In genomic region chr6:72650081-72650745, GRCh38 we compare ENCODE assay signal across 14 cellular contexts. TPM values are rescaled to one million over a fixed set of nuclear protein-coding genes. Genes with fewer than 3 reads are reported as not detected.
DNase-seq lines count a peak whose midpoint lies in the region; ATAC-seq, FAIRE-seq and TF ChIP-seq lines count a peak whose summit lies in the region.
"Had no signal": no experiment of that assay in that cellular context is flagged by ENCODE, and none has a peak within 500 bp of the region (broad histone marks: within the 10 kb centered on the region; RNA-seq: fewer than 3 reads in every experiment).

No MANE protein-coding gene starts in this region.

- peak overlapping the region; percentile 1 for H3K27ac Mint-ChIP-seq in MCF 10A (ENCODE audit: low read depth, unreplicated experiment)
- H3K27ac Mint-ChIP-seq: nephron had no signal

- H3K4me1 Mint-ChIP-seq in MCF 10A (ENCODE audit: insufficient read depth, unreplicated experiment), result peaks cover 46% of the 10 kb centered on the region
- H3K4me1 Mint-ChIP-seq: nephron had no signal

- H3K9ac ChIP-seq in endothelial cell of umbilical vein (replicated peaks; ENCODE audit: extremely low read depth, insufficient read depth, low read length), result no peak overlapping the region

- no peaks in the 10 kb centered on the region for H3K4me1 ChIP-seq in breast epithelium
- H3K4me1 ChIP-seq in RWPE2 (ENCODE audit: insufficient read depth, poor library complexity, severe bottlenecking), result peaks cover 38% of the 10 kb centered on the region
- H3K4me1 ChIP-seq in endothelial cell of umbilical vein (ENCODE audit: control insufficient read depth, extremely low read depth, insufficient read depth, low read length), result no peaks in the 10 kb centered on the region
- H3K4me1 ChIP-seq in transverse colon, result no peaks in the 10 kb centered on the region
- peaks cover 0 to 2% (median 0%) of the 10 kb centered on the region in 3 donors for H3K4me1 ChIP-seq in gastroesophageal sphincter

- in situ Hi-C loops in transverse colon (cut with MboI; ENCODE audit: low pct_ligation_motif_present in 1 of 4, low pct_unique_long_range_greater_than_20kb in 1 of 4, low sequenced_read_pairs in 3 of 4), result no loop called here

- ATAC-seq in RWPE2 (ENCODE audit: low read depth) (peak; percentile 48), gastroesophageal sphincter (no peak)

- POLR2A ChIA-PET in MCF 10A (lab: Yijun Ruan, JAX), result interaction anchor here (0.7 to 1.5 kb wide), 7 partner anchors 10 to 811 kb away, joined by 3 to 8 read pairs (median 3); partner anchors contain the start of gene MTO1
- POLR2A ChIA-PET in endothelial cell of umbilical vein (lab: Charles Lee), result no interaction called here

- H3K4me3 Mint-ChIP-seq in MCF 10A (ENCODE audit: unreplicated experiment), result no peak overlapping the region
- H3K4me3 Mint-ChIP-seq: nephron had no signal

- CTCF ChIA-PET in MCF 10A (lab: Yijun Ruan, JAX) (interaction anchor here (0.6 to 0.7 kb wide), 3 partner anchors 30 to 61 kb away, joined by 3 to 4 read pairs (median 3); no protein-coding TSS in a partner anchor), endothelial cell of umbilical vein (lab: Charles Lee) (interaction anchor here (1.2 to 1.9 kb wide), 4 partner anchors 10 to 34 kb away, joined by 3 to 6 read pairs (median 3); no protein-coding TSS in a partner anchor)

- H3K36me3 Mint-ChIP-seq in MCF 10A (ENCODE audit: insufficient read depth, unreplicated experiment), result no peaks in the 10 kb centered on the region

- DNase-seq in MCF 10A (ENCODE audit: unreplicated experiment), result peak; percentile 8
- DNase-seq in breast epithelium (ENCODE audit: low spot score in 2 of 2), result no peak
- DNase-seq in RWPE2 (ENCODE audit: low spot score), result no peak
- DNase-seq in endothelial cell of umbilical vein (ENCODE audit: low read depth, low spot score), result peak; percentile 15
- DNase-seq in transverse colon, result no peak
- DNase-seq in effector CD4-positive, alpha-beta T cell, result no peak
- no peak for DNase-seq in epidermal melanocyte (ENCODE audit: insufficient read length, low spot score)
- DNase-seq: dermis blood vessel endothelial cell, NCI-H345, SHP77 treated with DMSO at 0.1 percent for 48 hours had no signal

- no peak for FAIRE-seq in endothelial cell of umbilical vein (lab: Jason Lieb, UNC)

- intact Hi-C loops in MCF 10A (cut with micrococcal nuclease), result loop anchor here (2.0 kb wide), 1 partner anchor 27 kb away; the partner anchor contains the start of gene KCNQ5
- intact Hi-C loops in breast epithelium (cut with DNase I; ENCODE audit: low total_unique reads), result no loop called here
- intact Hi-C loops in endothelial cell of umbilical vein (cut with micrococcal nuclease), result no loop called here
- intact Hi-C loops in transverse colon (cut with DNase I; ENCODE audit: low total_unique reads), result no loop called here

- TF ChIP-seq CTCF in MCF 10A (IDR thresholded peaks at IDR 0.05; ENCODE audit: unreplicated experiment), result no peak
- no peak for TF ChIP-seq CTCF in breast epithelium (IDR thresholded peaks at IDR 0.05)
- no peak for TF ChIP-seq CTCF in RWPE2 (IDR thresholded peaks at IDR 0.05; ENCODE audit: poor library complexity, severe bottlenecking)
- TF ChIP-seq CTCF in endothelial cell of umbilical vein (IDR thresholded peaks at IDR 0.05; ENCODE audit: extremely low read depth in 1 of 2, insufficient read depth in 1 of 2, low read depth in 1 of 2, low read length in 2 of 2), result no peak
- TF ChIP-seq CTCF in transverse colon (IDR thresholded peaks at IDR 0.05), result no peak
- TF ChIP-seq CTCF in gastroesophageal sphincter (IDR thresholded peaks at IDR 0.05), result no peak

- H2AFZ ChIP-seq in endothelial cell of umbilical vein (ENCODE audit: low read depth, low read length), result no peak overlapping the region

- no peak for TF ChIP-seq EP300 in transverse colon (IDR thresholded peaks at IDR 0.05; ENCODE audit: low read depth)
- no peak for TF ChIP-seq EP300 in gastroesophageal sphincter (IDR thresholded peaks at IDR 0.05)

- no peaks in the 10 kb centered on the region for H3K9me1 ChIP-seq in endothelial cell of umbilical vein (replicated peaks; ENCODE audit: control insufficient read depth, extremely low read depth, insufficient read depth, low read length)

- H3K27me3 Mint-ChIP-seq in MCF 10A (ENCODE audit: insufficient read depth, unreplicated experiment), result no peaks in the 10 kb centered on the region

- TF ChIP-seq POLR2A in breast epithelium (IDR thresholded peaks at IDR 0.05), result no peak
- no peak for TF ChIP-seq POLR2A in endothelial cell of umbilical vein (IDR thresholded peaks at IDR 0.05; ENCODE audit: low read depth, low read length)
- TF ChIP-seq POLR2A in transverse colon (IDR thresholded peaks at IDR 0.05), result no peak
- TF ChIP-seq POLR2A in gastroesophageal sphincter (IDR thresholded peaks at IDR 0.05), result no peak

- no peak overlapping the region for H3K4me2 ChIP-seq in endothelial cell of umbilical vein (ENCODE audit: insufficient read depth, low read length)

- H3K27ac ChIP-seq in breast epithelium (no peak overlapping the region), RWPE2 (ENCODE audit: poor library complexity, severe bottlenecking) (no peak overlapping the region), endothelial cell of umbilical vein (ENCODE audit: insufficient read depth, low read depth, low read length) (no peak overlapping the region), transverse colon (no peak overlapping the region), gastroesophageal sphincter (no peak overlapping the region)
- H3K27ac ChIP-seq: VCaP had no signal

- H3K27me3 ChIP-seq in breast epithelium (no peaks in the 10 kb centered on the region), RWPE2 (ENCODE audit: insufficient read depth, poor library complexity, severe bottlenecking) (no peaks in the 10 kb centered on the region), endothelial cell of umbilical vein (ENCODE audit: control insufficient read depth in 2 of 2, insufficient read depth in 2 of 2, low read length in 2 of 2) (peaks cover 0 to 3% of the 10 kb centered on the region in 2 experiments), transverse colon (no peaks in the 10 kb centered on the region), gastroesophageal sphincter (no peaks in the 10 kb centered on the region)

- WGBS in transverse colon (ENCODE audit: low coverage in 1 of 2), 2 donors, result 28 to 64% methylated on average over 2 of the region's 2 CpGs
- WGBS in gastroesophageal sphincter (ENCODE audit: low coverage in 1 of 2), 2 donors, result 39 to 56% methylated on average over 2 of the region's 2 CpGs

- BruUV-seq in MCF 10A (replicated peaks; lab: Mats Ljungman, UMichigan), result no TSS peak
- BruUV-seq in endothelial cell of umbilical vein (replicated peaks; lab: Mats Ljungman, UMichigan), result no TSS peak

- H3K4me3 ChIP-seq in breast epithelium, result no peak overlapping the region
- no peak overlapping the region for H3K4me3 ChIP-seq in RWPE2 (ENCODE audit: severe bottlenecking)
- H3K4me3 ChIP-seq in endothelial cell of umbilical vein (replicated peaks in 1 of 3; ENCODE audit: insufficient read depth in 1 of 3, low read depth in 1 of 3, low read length in 3 of 3), result no peak overlapping the region
- H3K4me3 ChIP-seq in transverse colon, result no peak overlapping the region
- H3K4me3 ChIP-seq in gastroesophageal sphincter, result no peak overlapping the region

- dilution Hi-C loops in endothelial cell of umbilical vein (cut with MboI; ENCODE audit: extremely low pct_ligation_motif_present, low sequenced_read_pairs), result no loop called here

- H3K9me3 ChIP-seq in breast epithelium (no peaks in the 10 kb centered on the region), RWPE2 (ENCODE audit: severe bottlenecking) (no peaks in the 10 kb centered on the region), endothelial cell of umbilical vein (replicated peaks; ENCODE audit: control insufficient read depth, insufficient read depth, low read length) (no peaks in the 10 kb centered on the region), transverse colon (no peaks in the 10 kb centered on the region), gastroesophageal sphincter (no peaks in the 10 kb centered on the region)

- H4K20me1 ChIP-seq in endothelial cell of umbilical vein (replicated peaks; ENCODE audit: control insufficient read depth, extremely low read depth, insufficient read depth, low read length), result no peaks in the 10 kb centered on the region

- H3K79me2 ChIP-seq in endothelial cell of umbilical vein (ENCODE audit: control insufficient read depth, insufficient read depth, low read length), result no peaks in the 10 kb centered on the region

- H3K9me3 Mint-ChIP-seq in MCF 10A (ENCODE audit: unreplicated experiment), result peaks cover 7% of the 10 kb centered on the region
- H3K9me3 Mint-ChIP-seq: nephron had no signal

- no peaks in the 10 kb centered on the region for H3K36me3 ChIP-seq in breast epithelium
- H3K36me3 ChIP-seq in RWPE2 (ENCODE audit: low read depth), result no peaks in the 10 kb centered on the region
- no peaks in the 10 kb centered on the region for H3K36me3 ChIP-seq in endothelial cell of umbilical vein (ENCODE audit: control insufficient read depth in 2 of 2, extremely low read depth in 1 of 2, insufficient read depth in 2 of 2, low read length in 2 of 2)
- H3K36me3 ChIP-seq in transverse colon, result no peaks in the 10 kb centered on the region
- no peaks in the 10 kb centered on the region for H3K36me3 ChIP-seq in gastroesophageal sphincter

TF ChIP-seq in endothelial cell of umbilical vein, 7 proteins besides CTCF, POLR2A, EP300 and RAD21 (continues in another document):
- TF ChIP-seq JUN (IDR thresholded peaks at IDR 0.05; ENCODE audit: borderline replicate concordance, insufficient read depth, insufficient read length, low read depth) (peak; percentile 24), MAX (IDR thresholded peaks at IDR 0.05; ENCODE audit: insufficient read depth, insufficient read length) (no peak), GATA2 (IDR thresholded peaks at IDR 0.05; ENCODE audit: insufficient read depth, insufficient read length, low read depth, low read length) (no peak), POLR2AphosphoS5 (IDR thresholded peaks at IDR 0.05; ENCODE audit: insufficient read depth, low read depth, low read length) (no peak)

RNA-seq across cellular contexts. Expression of gene KCNQ5, which starts 28.3 kb away (rescaled TPM):
- 5.8 and 10.3 TPM in 2 replicates for total RNA-seq in MCF 10A (2022)
- total RNA-seq in breast epithelium, result 1 to 10 TPM in 1 of 3 donors, under 1 TPM in 2; 0.16 to 1.0 (median 0.33) TPM
- 0.22 TPM in 1 of 2 replicates, not detected in the other for total RNA-seq in endothelial cell of umbilical vein
- not detected in 2 replicates for polyA plus RNA-seq in endothelial cell of umbilical vein
- polyA plus RNA-seq in endothelial cell of umbilical vein (2011; cell fraction: cytosol; rRNA removed), result not detected in 2 replicates
- polyA plus RNA-seq in endothelial cell of umbilical vein (2011; cell fraction: nucleus; rRNA removed), result not detected in 2 replicates
- not detected in 2 replicates for polyA plus RNA-seq in endothelial cell of umbilical vein (2012)
- polyA minus RNA-seq in endothelial cell of umbilical vein, result 0.10 and 0.17 TPM in 2 replicates
- not detected for polyA minus RNA-seq in endothelial cell of umbilical vein (2011; cell fraction: cytosol; rRNA and poly(A)+ RNA removed)
- polyA minus RNA-seq in endothelial cell of umbilical vein (2011; cell fraction: nucleus; rRNA and poly(A)+ RNA removed), result not detected in 2 replicates
- 1 to 10 TPM in 1 of 4 donors, under 1 TPM in 2, not detected in 1; 0.14 to 1.2 (median 0.48) TPM for total RNA-seq in transverse colon
- total RNA-seq in gastroesophageal sphincter, result 1 to 10 TPM in 3 of 4 donors, under 1 TPM in 1; 0.96 to 3.4 (median 1.5) TPM
- total RNA-seq: dermis blood vessel endothelial cell, G401 had no signal

Comparison
In these comparisons a context has a peak if more than half of its experiments do, and no peak if none do; other contexts are left out.
1. DNase-seq: peak in MCF 10A (single experiment) and endothelial cell of umbilical vein (single experiment); none in breast epithelium (0 of 2), RWPE2 (single experiment), transverse colon (single experiment), effector CD4-positive, alpha-beta T cell (single experiment) and epidermal melanocyte (single experiment).